Comparison of ENCODE assay signal across 11 cellular contexts in genomic region chr14:37057776-37058175, GRCh38.
"Had no signal": no experiment of that assay in that cellular context is flagged by ENCODE, and none has a peak within 500 bp of the region (broad histone marks: within the 10 kb centered on the region; RNA-seq: fewer than 3 reads in every experiment).

No MANE protein-coding gene starts in this region.

- H3K4me2 ChIP-seq: GM23338 had no signal

- H3K4me3 ChIP-seq: GM23248, GM23338, HAP-1 had no signal

- ATAC-seq: GM23338, HCT116 had no signal

- H3K4me1 ChIP-seq: HAP-1 had no signal

- H3K36me3 ChIP-seq: HAP-1 had no signal

- H3K9ac ChIP-seq: GM23248 had no signal

- H3K9me3 ChIP-seq: HAP-1 had no signal

- H2AFZ ChIP-seq: GM23338 had no signal

- FAIRE-seq: H1, H54 had no signal

- DNase-seq: GM23248, GOT3, H7, H9, HCEC 1CT, HFFc6 had no signal
